Comparison of ENCODE assay signal across 17 cellular contexts in genomic region chr4:184470785-184471110, GRCh38. TPM values are rescaled to one million over a fixed set of nuclear protein-coding genes. Genes with fewer than 3 reads are reported as not detected.
DNase-seq lines count a peak whose midpoint lies in the region; ATAC-seq, FAIRE-seq and TF ChIP-seq lines count a peak whose summit lies in the region.
"Had no signal": no experiment of that assay in that cellular context is flagged by ENCODE, and none has a peak within 500 bp of the region (broad histone marks: within the 10 kb centered on the region; RNA-seq: fewer than 3 reads in every experiment).

No MANE protein-coding gene starts in this region.

- WGBS in K562 (ENCODE audit: insufficient coverage, low coverage, missing lambda C conversion rate): 23% methylated on average over 2 of the region's 2 CpGs
- 48 to 63% (median 53%) methylated on average over 2 of the region's 2 CpGs for WGBS in spleen, 5 donors
- WGBS in lower leg skin, 2 donors: 53 to 62% methylated on average over 2 of the region's 2 CpGs

- H3K27me3 ChIP-seq in GM06990 (replicated peaks; ENCODE audit: control insufficient read depth, insufficient read depth, low read length) (no peaks in the 10 kb centered on the region), MM.1S (replicated peaks; ENCODE audit: insufficient read depth, low read length) (no peaks in the 10 kb centered on the region), K562 (ENCODE audit: control insufficient read depth in 2 of 2, insufficient read depth in 2 of 2, low read length in 2 of 2) (no peaks in the 10 kb centered on the region), spleen (replicated peaks in 1 of 7) (no peaks in the 10 kb centered on the region)

- H3K4me1 ChIP-seq in MM.1S (ENCODE audit: low read length): peaks cover 24% of the 10 kb centered on the region
- peaks cover 15 to 22% of the 10 kb centered on the region in 2 experiments for H3K4me1 ChIP-seq in K562 (replicated peaks in 1 of 2; ENCODE audit: control insufficient read depth in 2 of 2, insufficient read depth in 2 of 2, low read length in 2 of 2)
- peaks cover 37 to 76% (median 61%) of the 10 kb centered on the region in 6 donors for H3K4me1 ChIP-seq in spleen

- H3K79me2 ChIP-seq in MM.1S (ENCODE audit: low read length) (peaks cover 92% of the 10 kb centered on the region), K562 (ENCODE audit: control insufficient read depth, insufficient read depth, low read length) (peaks cover 65% of the 10 kb centered on the region)

- H3K36me3 ChIP-seq in GM06990 (ENCODE audit: control insufficient read depth, insufficient read depth, low read length) (no peaks in the 10 kb centered on the region; the same call in 1 of the 2 replicates), MM.1S (replicated peaks; ENCODE audit: insufficient read depth, low read length) (no peaks in the 10 kb centered on the region), K562 (ENCODE audit: control insufficient read depth, insufficient read depth, low read length) (no peaks in the 10 kb centered on the region), spleen (peaks cover 0 to 24% (median 0%) of the 10 kb centered on the region in 6 donors)

- no peak for ATAC-seq in K562
- ATAC-seq in HG03196 (IDR thresholded peaks at IDR 0.05; ENCODE audit: unreplicated experiment): no peak
- ATAC-seq: left cardiac atrium had no signal

- intact Hi-C loops in K562 (cut with micrococcal nuclease): loop anchor here (5.0 kb wide), 1 partner anchor 227 kb away; no protein-coding TSS in a partner anchor
- intact Hi-C loops in spleen (cut with DNase I; ENCODE audit: low total_unique reads): loop anchor here (10.0 kb wide), 4 partner anchors 56 to 206 kb away; no protein-coding TSS in a partner anchor
- intact Hi-C loops in lower leg skin (cut with DNase I; ENCODE audit: low total_unique reads): loop anchor here (5.0 kb wide), 1 partner anchor 67 kb away; no protein-coding TSS in a partner anchor

- H3K4me3 ChIP-seq in GM06990 (replicated peaks; ENCODE audit: low read depth, low read length) (peak overlapping the region; percentile 34), MM.1S (ENCODE audit: low read length) (peak overlapping the region; percentile 78; the same call in 1 of the 2 replicates), K562 (no peak overlapping the region), spleen (peak overlapping the region in 1 of 8 donors; percentile 84), lower leg skin (ENCODE audit: low read depth, poor library complexity, severe bottlenecking) (no peak overlapping the region)

- no peaks in the 10 kb centered on the region for H3K9me1 ChIP-seq in K562 (ENCODE audit: control insufficient read depth, insufficient read depth, low read length)

- no peak for TF ChIP-seq EP300 in K562 (IDR thresholded peaks at IDR 0.05; ENCODE audit: low read length)

- POLR2A ChIA-PET in K562 (lab: Yijun Ruan, JAX): interaction anchor here (1.0 kb wide), 1 partner anchor 11 kb away, joined by 3 read pairs; no protein-coding TSS in a partner anchor

- TF ChIP-seq CTCF in GM06990 (IDR thresholded peaks at IDR 0.05; ENCODE audit: insufficient read depth, low read length, poor library complexity, severe bottlenecking) (no peak), MM.1S (IDR thresholded peaks at IDR 0.05; ENCODE audit: low read length) (no peak), K562 (IDR thresholded peaks at IDR 0.05 in 2 of 3, conservative IDR thresholded peaks at IDR 0.05 in 1 of 3; ENCODE audit: insufficient read depth in 2 of 3, low read depth in 1 of 3, low read length in 3 of 3) (no peak), spleen (IDR thresholded peaks at IDR 0.05 in 8 of 11, conservative IDR thresholded peaks at IDR 0.05 in 3 of 11) (no peak), lower leg skin (IDR thresholded peaks at IDR 0.05) (no peak)

- H3K27ac ChIP-seq in MM.1S (ENCODE audit: low read length): no peak overlapping the region
- no peak overlapping the region for H3K27ac ChIP-seq in K562 (ENCODE audit: extremely low read depth, low read depth, low read length)
- H3K27ac ChIP-seq in spleen: peak overlapping the region; percentile 27 to 100 (median 98)
- H3K27ac ChIP-seq: parathyroid adenoma had no signal

- no peak for TF ChIP-seq RAD21 in K562 (CRISPR knock-in tag; conservative IDR thresholded peaks at IDR 0.05 in 1 of 2, IDR thresholded peaks at IDR 0.05 in 1 of 2)

- peak overlapping the region; percentile 78; the same call in 1 of the 2 replicates for H3K4me2 ChIP-seq in MM.1S (ENCODE audit: low read depth, low read length)
- no peak overlapping the region for H3K4me2 ChIP-seq in K562 (ENCODE audit: insufficient read depth, low read length)

- in situ Hi-C loops in K562 (cut with MboI): no loop called here

- H2AFZ ChIP-seq in MM.1S (ENCODE audit: low read length) (no peak overlapping the region), K562 (ENCODE audit: low read depth, low read length) (no peak overlapping the region)
- H2AFZ ChIP-seq: parathyroid adenoma had no signal

- peaks cover 33% of the 10 kb centered on the region for H3F3A ChIP-seq in MM.1S (ENCODE audit: insufficient read depth, low read length)

- DNase-seq in GM06990 (ENCODE audit: extremely low read depth, insufficient read length): no peak
- DNase-seq in MM.1S: no peak
- DNase-seq in K562 (ENCODE audit: extremely low read depth in 1 of 4, low spot score in 3 of 4): no peak
- no peak for DNase-seq in spleen
- no peak for DNase-seq in activated CD4-positive, CD25-positive, alpha-beta regulatory T cell (lab: John Stamatoyannopoulos, UW)
- DNase-seq in lower leg skin (ENCODE audit: low spot score in 2 of 2): no peak
- DNase-seq: activated CD4-positive, alpha-beta T cell treated with anti-CD3 and anti-CD28 coated beads, Interleukin-2, amount 50 U/mL, for 48 hours; amygdala; central memory CD4-positive, alpha-beta T cell; effector CD8-positive, alpha-beta T cell; left cardiac atrium; NCI-H1092; NCI-H526; stimulated activated CD4-positive, alpha-beta T cell treated with anti-CD3 and anti-CD28 coated beads, Interleukin-4, amount 100 ng/mL, for 1 hour had no signal

- TF ChIP-seq POLR2A in K562 (conservative IDR thresholded peaks at IDR 0.05): no peak
- TF ChIP-seq POLR2A in spleen (IDR thresholded peaks at IDR 0.05): no peak
- TF ChIP-seq POLR2A in lower leg skin (IDR thresholded peaks at IDR 0.05): no peak

- no peaks in the 10 kb centered on the region for H3K9me2 ChIP-seq in MM.1S (replicated peaks; ENCODE audit: insufficient read depth, low read length)

- no peaks in the 10 kb centered on the region for H4K20me1 ChIP-seq in MM.1S (ENCODE audit: insufficient read depth, low read length)
- no peaks in the 10 kb centered on the region; the same call in 1 of the 2 replicates for H4K20me1 ChIP-seq in K562 (replicated peaks; ENCODE audit: control insufficient read depth, insufficient read depth, low read length)

- CTCF ChIA-PET in K562 (lab: Yijun Ruan, JAX; ENCODE audit: low intra/inter-chr PET ratio): no interaction called here

- BruUV-seq in K562 (replicated peaks; lab: Mats Ljungman, UMichigan): no TSS peak

- H3K9me3 ChIP-seq in MM.1S (replicated peaks; ENCODE audit: insufficient read depth, low read length) (no peaks in the 10 kb centered on the region), K562 (replicated peaks; ENCODE audit: control insufficient read depth, insufficient read depth, low read depth, low read length) (no peaks in the 10 kb centered on the region), spleen (no peaks in the 10 kb centered on the region)

- H3K9ac ChIP-seq in MM.1S (ENCODE audit: low read length): peak overlapping the region; percentile 97; the same call in 1 of the 2 replicates
- no peak overlapping the region for H3K9ac ChIP-seq in K562 (ENCODE audit: insufficient read depth in 1 of 2, low read depth in 2 of 2, low read length in 2 of 2)
- H3K9ac ChIP-seq: parathyroid adenoma had no signal

- FAIRE-seq in K562 (lab: Jason Lieb, UNC): no peak
- FAIRE-seq: H54 had no signal

TF ChIP-seq in K562, 482 proteins besides CTCF, POLR2A, EP300 and RAD21:
- TF ChIP-seq RFX1 (IDR thresholded peaks at IDR 0.05) (peak; percentile 58), NFRKB (IDR thresholded peaks at IDR 0.05; ENCODE audit: low read depth) (no peak), RBFOX2 (IDR thresholded peaks at IDR 0.05; ENCODE audit: low read depth, low read length) (no peak)

RNA-seq across cellular contexts. Expression of gene IRF2, which starts 3.6 kb away (rescaled TPM):
- 15.6 and 19.2 TPM in 2 replicates for total RNA-seq in K562 (2011; cell fraction: chromatin; rRNA removed; ENCODE audit: low replicate concordance)
- 10.3 and 10.7 TPM in 2 replicates for total RNA-seq in K562 (2011; cell fraction: nucleolus; rRNA removed)
- 10.5 and 12.5 TPM in 2 replicates for total RNA-seq in K562 (2011; cell fraction: nucleoplasm; rRNA removed)
- 7.1 and 8.2 TPM in 2 replicates for total RNA-seq in K562 (2014; rRNA removed)
- 12.0 TPM in 2 replicates for total RNA-seq in K562 (2014; rRNA removed; fragmentation: Illumina TruSeq; extraction: Trizol)
- 9.9 and 10.2 TPM in 2 replicates for total RNA-seq in K562 (2015; rRNA removed; fragmentation: Illumina TruSeq; extraction: Trizol)
- total RNA-seq in K562 (2021): 11.3 and 11.9 TPM in 2 replicates
- polyA plus RNA-seq in K562 (2011; rRNA removed): 11.3 and 15.3 TPM in 2 replicates
- polyA plus RNA-seq in K562 (2011; cell fraction: cytosol; rRNA removed): 11.6 and 13.5 TPM in 2 replicates
- polyA plus RNA-seq in K562 (2011; cell fraction: nucleus; rRNA removed): 9.3 and 12.3 TPM in 2 replicates
- polyA plus RNA-seq in K562 (2012): 10.6 and 13.8 TPM in 2 replicates
- polyA plus RNA-seq in K562 (2014; fragmentation: Illumina TruSeq; extraction: Trizol): 12.2 and 14.5 TPM in 2 replicates
- polyA plus RNA-seq in K562 (2014; fragmentation: Nextera tagmentation; extraction: Ambion mirVana): 10 to 100 TPM in 1 of 2 experiments, 1 to 10 TPM in 1; 8.8 to 17.1 TPM
- polyA plus RNA-seq in K562 (2014; rRNA removed): 8.4 and 9.4 TPM in 2 replicates
- polyA minus RNA-seq in K562 (2011; rRNA and poly(A)+ RNA removed): 18.1 and 18.7 TPM in 2 replicates
- polyA minus RNA-seq in K562 (2011; cell fraction: cytosol; rRNA and poly(A)+ RNA removed): 8.7 and 10.5 TPM in 2 replicates
- polyA minus RNA-seq in K562 (2011; cell fraction: nucleus; rRNA and poly(A)+ RNA removed): 7.4 and 19.0 TPM in 2 replicates
- 100 to 1,000 TPM in 1 of 7 donors, 10 to 100 TPM in 6; 83.2 to 101 (median 90.1) TPM for total RNA-seq in spleen
- polyA plus RNA-seq in spleen: 10 to 100 TPM; 27.1 to 44.5 (median 42.4) TPM
- total RNA-seq in lower leg skin: 10 to 100 TPM; 31.6 to 44.0 (median 38.4) TPM

Comparison
In these comparisons a context has a peak if more than half of its experiments do, and no peak if none do; other contexts are left out.
1. H3K4me3 ChIP-seq: peak in GM06990 (single experiment) and MM.1S (single experiment); none in K562 (single experiment) and lower leg skin (single experiment).
2. H3K27ac ChIP-seq: peak in spleen (8 of 8); none in MM.1S (single experiment) and K562 (single experiment).